10 cellular contexts compared by ENCODE assay signal in genomic region chr7:155811895-155812761, GRCh38. TPM values are rescaled to one million over a fixed set of nuclear protein-coding genes. Genes with fewer than 3 reads are reported as not detected.
A peak's percentile ranks its signal among the peaks of the same experiment; 100 is the strongest.
DNase-seq lines count a peak whose midpoint lies in the region; ATAC-seq, FAIRE-seq and TF ChIP-seq lines count a peak whose summit lies in the region.
"Had no signal": no experiment of that assay in that cellular context is flagged by ENCODE, and none has a peak within 500 bp of the region (broad histone marks: within the 10 kb centered on the region; RNA-seq: fewer than 3 reads in every experiment).

Gene SHH (minus strand): TSS chr7:155812463. CDS start chr7:155812122, 341 bp downstream.

- WGBS in K562 (ENCODE audit: insufficient coverage, low coverage, missing lambda C conversion rate): 1% methylated on average over 51 of the region's 53 CpGs
- WGBS in mesendoderm (ENCODE audit: extremely low coverage, insufficient coverage, low lambda C conversion rate): no CpG with 5 or more reads among the region's 53 CpGs

- peaks cover 0 to 26% of the 10 kb centered on the region in 2 experiments; a peak in 1 of 5 replicates for H3K4me1 ChIP-seq in K562 (replicated peaks in 1 of 2; ENCODE audit: control insufficient read depth in 2 of 2, insufficient read depth in 2 of 2, low read length in 2 of 2)
- H3K4me1 ChIP-seq in mesendoderm (ENCODE audit: control insufficient read depth, low read depth, low read length): peaks cover 6% of the 10 kb centered on the region

- POLR2A ChIA-PET in K562 (lab: Yijun Ruan, JAX): interaction anchor here (0.7 kb wide), 1 partner anchor 659 kb away, joined by 3 read pairs; no protein-coding TSS in a partner anchor

- H3K9me3 ChIP-seq in K562 (replicated peaks; ENCODE audit: control insufficient read depth, insufficient read depth, low read depth, low read length): no peaks in the 10 kb centered on the region

- in situ Hi-C loops in K562 (cut with MboI): loop anchor here (10.0 kb wide), 2 partner anchors 663 to 1003 kb away; no protein-coding TSS in a partner anchor

- H3K79me1 ChIP-seq in mesendoderm (ENCODE audit: low read length): no peaks in the 10 kb centered on the region

- intact Hi-C loops in K562 (cut with micrococcal nuclease): no loop called here

- TF ChIP-seq RAD21 in K562 (CRISPR knock-in tag; conservative IDR thresholded peaks at IDR 0.05 in 1 of 2, IDR thresholded peaks at IDR 0.05 in 1 of 2): no peak

- H3K79me2 ChIP-seq in K562 (ENCODE audit: control insufficient read depth, insufficient read depth, low read length) (no peaks in the 10 kb centered on the region), mesendoderm (ENCODE audit: control insufficient read depth, insufficient read depth, low read length) (no peaks in the 10 kb centered on the region)

- no peak within 1 kb of the TSS for H3K18ac ChIP-seq in mesendoderm (ENCODE audit: low read length)

- H3K56ac ChIP-seq in mesendoderm (ENCODE audit: low read length): peak within 1 kb of the TSS; percentile 56

- H3K4me3 ChIP-seq in H7 (ENCODE audit: insufficient read depth, low read depth, low read length) (peak within 1 kb of the TSS; percentile 42), K562 (no peak within 1 kb of the TSS), mesendoderm (ENCODE audit: low read length) (no peak within 1 kb of the TSS)

- no peak for TF ChIP-seq CTCF in K562 (IDR thresholded peaks at IDR 0.05 in 2 of 3, conservative IDR thresholded peaks at IDR 0.05 in 1 of 3; ENCODE audit: insufficient read depth in 2 of 3, low read depth in 1 of 3, low read length in 3 of 3)

- H3K9me1 ChIP-seq in K562 (ENCODE audit: control insufficient read depth, insufficient read depth, low read length): no peaks in the 10 kb centered on the region

- no peak within 1 kb of the TSS for H3K23ac ChIP-seq in mesendoderm (ENCODE audit: low read length)

- H2AFZ ChIP-seq in K562 (ENCODE audit: low read depth, low read length): no peak within 1 kb of the TSS

- H3K36me3 ChIP-seq in H7 (replicated peaks; ENCODE audit: control insufficient read depth, insufficient read depth, low read length): no peaks in the 10 kb centered on the region
- no peaks in the 10 kb centered on the region for H3K36me3 ChIP-seq in K562 (ENCODE audit: control insufficient read depth, insufficient read depth, low read length)
- H3K36me3 ChIP-seq in mesendoderm (ENCODE audit: control insufficient read depth, insufficient read depth, low read length): no peaks in the 10 kb centered on the region

- peaks cover 76% of the 10 kb centered on the region for H3K27me3 ChIP-seq in H7 (ENCODE audit: control insufficient read depth, insufficient read depth, low read length)
- H3K27me3 ChIP-seq in K562 (ENCODE audit: control insufficient read depth in 2 of 2, insufficient read depth in 2 of 2, low read length in 2 of 2): peaks cover 52 to 85% of the 10 kb centered on the region in 2 experiments
- peaks cover 52% of the 10 kb centered on the region for H3K27me3 ChIP-seq in mesendoderm (ENCODE audit: insufficient read depth, low read length, poor library complexity)

- no peak within 1 kb of the TSS for H2AK5ac ChIP-seq in mesendoderm (ENCODE audit: low read length)

- peaks cover 13% of the 10 kb centered on the region for H4K20me1 ChIP-seq in K562 (replicated peaks; ENCODE audit: control insufficient read depth, insufficient read depth, low read length)

- no TSS peak for BruUV-seq in K562 (replicated peaks; lab: Mats Ljungman, UMichigan)

- peak; percentile 32 for FAIRE-seq in K562 (lab: Jason Lieb, UNC)

- no peak within 1 kb of the TSS for H3K4me2 ChIP-seq in K562 (ENCODE audit: insufficient read depth, low read length)
- peak within 1 kb of the TSS; percentile 29 for H3K4me2 ChIP-seq in mesendoderm (ENCODE audit: low read length)

- no peak for TF ChIP-seq EP300 in K562 (IDR thresholded peaks at IDR 0.05; ENCODE audit: low read length)

- H3K27ac ChIP-seq in K562 (ENCODE audit: extremely low read depth, low read depth, low read length) (no peak within 1 kb of the TSS), mesendoderm (ENCODE audit: low read depth, low read length) (no peak within 1 kb of the TSS)

- H4K8ac ChIP-seq in mesendoderm (ENCODE audit: low read depth, low read length): no peak within 1 kb of the TSS

- ATAC-seq in K562: no peak
- no peak for ATAC-seq in HG03520 (IDR thresholded peaks at IDR 0.05; ENCODE audit: unreplicated experiment)
- no peak for ATAC-seq in GM21786 (IDR thresholded peaks at IDR 0.05; ENCODE audit: unreplicated experiment)

- H3K9ac ChIP-seq in K562 (ENCODE audit: insufficient read depth in 1 of 2, low read depth in 2 of 2, low read length in 2 of 2) (0 out of 4 replicates have a peak within 1 kb of the TSS, but pooled peaks of 1 of the 2 experiments have one; percentile 23), mesendoderm (ENCODE audit: low read length) (no peak within 1 kb of the TSS)

- no peak within 1 kb of the TSS for H2BK120ac ChIP-seq in mesendoderm (ENCODE audit: low read depth, low read length)

- TF ChIP-seq POLR2A in K562 (conservative IDR thresholded peaks at IDR 0.05) (no peak), erythroblast (IDR thresholded peaks at IDR 0.05; ENCODE audit: low read length) (no peak)

- DNase-seq in 8988T: peak; percentile 40
- DNase-seq in H7: peak; percentile 65
- no peak for DNase-seq in K562 (ENCODE audit: extremely low read depth in 1 of 4, low spot score in 3 of 4)
- DNase-seq in mesendoderm: no peak
- DNase-seq in erythroblast (lab: John Stamatoyannopoulos, UW): no peak
- DNase-seq in activated CD4-positive, alpha-beta T cell treated with anti-CD3 and anti-CD28 coated beads, Interleukin-2, amount 50 U/mL, for 4 hours: no peak
- DNase-seq: activated CD8-positive, alpha-beta memory T cell treated with anti-CD3 and anti-CD28 coated beads for 24 hours; NCI-H187 had no signal

- no peak within 1 kb of the TSS for H3K4ac ChIP-seq in mesendoderm (ENCODE audit: low read depth, low read length)

- no peak within 1 kb of the TSS for H2BK5ac ChIP-seq in mesendoderm (ENCODE audit: low read length)

- no peak within 1 kb of the TSS for H4K5ac ChIP-seq in mesendoderm (ENCODE audit: low read length)

- no peak within 1 kb of the TSS for H2BK15ac ChIP-seq in mesendoderm (replicated peaks; ENCODE audit: low read depth)

- CTCF ChIA-PET in K562 (lab: Yijun Ruan, JAX; ENCODE audit: low intra/inter-chr PET ratio): no interaction called here

TF ChIP-seq in K562, 482 proteins besides CTCF, POLR2A, EP300 and RAD21:
- TF ChIP-seq HDAC6 (IDR thresholded peaks at IDR 0.05; ENCODE audit: low read depth, low read length): peak; percentile 97
- no peak for TF ChIP-seq PTRF (tag; IDR thresholded peaks at IDR 0.05)

RNA-seq across cellular contexts. Expression of gene SHH, which starts in this region (rescaled TPM):
- total RNA-seq in H7 (2014; rRNA removed; shearing (Covaris generic)): 1.5 and 4.6 TPM in 2 replicates
- total RNA-seq in K562 (2011; cell fraction: chromatin; rRNA removed; ENCODE audit: low replicate concordance): not detected in 2 replicates
- total RNA-seq in K562 (2011; cell fraction: nucleolus; rRNA removed): not detected in 2 replicates
- not detected in 2 replicates for total RNA-seq in K562 (2011; cell fraction: nucleoplasm; rRNA removed)
- total RNA-seq in K562 (2014; rRNA removed) (not detected in 2 replicates), K562 (2014; rRNA removed; fragmentation: Illumina TruSeq; extraction: Trizol) (not detected in 2 replicates), K562 (2015; rRNA removed; fragmentation: Illumina TruSeq; extraction: Trizol) (not detected in 2 replicates), K562 (2021) (0.09 TPM in 1 of 2 replicates, not detected in the other)
- polyA plus RNA-seq in K562 (2011; rRNA removed) (not detected in 2 replicates), K562 (2014; fragmentation: Illumina TruSeq; extraction: Trizol) (not detected in 2 replicates), K562 (2014; fragmentation: Nextera tagmentation; extraction: Ambion mirVana) (not detected), K562 (2014; rRNA removed) (not detected in 2 replicates)
- not detected in 2 replicates for polyA plus RNA-seq in K562 (2011; cell fraction: cytosol; rRNA removed)
- polyA plus RNA-seq in K562 (2011; cell fraction: nucleus; rRNA removed): not detected in 2 replicates
- 0.03 TPM in 1 of 2 replicates, not detected in the other for polyA plus RNA-seq in K562 (2012)
- not detected in 2 replicates for polyA minus RNA-seq in K562 (2011; rRNA and poly(A)+ RNA removed)
- not detected in 2 replicates for polyA minus RNA-seq in K562 (2011; cell fraction: cytosol; rRNA and poly(A)+ RNA removed)
- polyA minus RNA-seq in K562 (2011; cell fraction: nucleus; rRNA and poly(A)+ RNA removed): not detected in 2 replicates
- 0.32 TPM for polyA plus RNA-seq in mesendoderm (2013, experiment 1 of 2)
- polyA plus RNA-seq in mesendoderm (2013, experiment 2 of 2): 0.28 TPM

Comparison
In these comparisons a context has a peak if more than half of its experiments do, and no peak if none do; other contexts are left out.
1. DNase-seq: peak in 8988T (single experiment) and H7 (single experiment); none in K562 (0 of 4), mesendoderm (single experiment), erythroblast (0 of 2) and activated CD4-positive, alpha-beta T cell treated with anti-CD3 and anti-CD28 coated beads, Interleukin-2, amount 50 U/mL, for 4 hours (0 of 2).